8 cellular contexts compared by ENCODE assay signal in the genomic region with DNA sequence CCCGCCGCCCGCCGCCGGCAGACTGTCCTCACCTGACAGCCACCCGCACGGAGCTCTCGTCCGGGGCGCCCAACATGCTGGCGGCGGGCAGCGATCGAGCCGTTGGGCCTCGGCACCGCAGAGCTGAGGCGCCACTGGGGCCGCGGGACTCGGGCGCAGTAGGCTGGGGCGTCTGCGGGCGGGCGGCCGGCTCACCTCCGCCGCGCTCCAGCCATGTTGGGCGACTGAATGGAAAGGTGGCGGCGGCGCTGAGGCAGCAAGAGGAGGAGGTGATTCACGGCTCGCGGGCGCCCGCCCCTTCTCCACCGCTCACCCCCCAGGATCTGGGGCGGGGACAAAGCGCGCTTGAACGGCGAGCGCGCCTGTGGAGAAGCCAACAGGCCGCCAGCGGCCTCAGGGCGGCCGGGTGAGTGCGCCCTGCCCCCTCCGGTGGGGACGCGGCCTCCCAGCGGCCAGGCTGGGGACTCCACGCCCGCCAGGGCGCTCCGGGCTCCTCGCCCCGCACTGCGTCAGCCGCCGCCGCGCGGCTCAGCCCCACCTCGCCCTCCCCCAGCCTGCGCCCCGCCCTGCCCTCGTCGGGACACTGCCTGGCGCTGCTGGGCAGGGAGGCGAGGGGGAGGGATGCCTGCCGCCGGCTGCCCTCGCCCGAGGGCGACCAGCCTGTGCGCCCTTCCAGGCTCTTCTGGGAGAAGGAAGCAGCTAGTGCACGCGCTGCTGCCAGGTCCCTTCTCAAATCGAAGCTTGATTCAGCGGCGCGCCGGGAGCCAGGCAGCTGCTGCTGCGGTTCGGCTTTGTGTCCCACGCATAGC. TPM values are rescaled to one million over a fixed set of nuclear protein-coding genes. Genes with fewer than 3 reads are reported as not detected.
DNase-seq lines count a peak whose midpoint lies in the region; ATAC-seq and TF ChIP-seq lines count a peak whose summit lies in the region.

A gene with protein sequence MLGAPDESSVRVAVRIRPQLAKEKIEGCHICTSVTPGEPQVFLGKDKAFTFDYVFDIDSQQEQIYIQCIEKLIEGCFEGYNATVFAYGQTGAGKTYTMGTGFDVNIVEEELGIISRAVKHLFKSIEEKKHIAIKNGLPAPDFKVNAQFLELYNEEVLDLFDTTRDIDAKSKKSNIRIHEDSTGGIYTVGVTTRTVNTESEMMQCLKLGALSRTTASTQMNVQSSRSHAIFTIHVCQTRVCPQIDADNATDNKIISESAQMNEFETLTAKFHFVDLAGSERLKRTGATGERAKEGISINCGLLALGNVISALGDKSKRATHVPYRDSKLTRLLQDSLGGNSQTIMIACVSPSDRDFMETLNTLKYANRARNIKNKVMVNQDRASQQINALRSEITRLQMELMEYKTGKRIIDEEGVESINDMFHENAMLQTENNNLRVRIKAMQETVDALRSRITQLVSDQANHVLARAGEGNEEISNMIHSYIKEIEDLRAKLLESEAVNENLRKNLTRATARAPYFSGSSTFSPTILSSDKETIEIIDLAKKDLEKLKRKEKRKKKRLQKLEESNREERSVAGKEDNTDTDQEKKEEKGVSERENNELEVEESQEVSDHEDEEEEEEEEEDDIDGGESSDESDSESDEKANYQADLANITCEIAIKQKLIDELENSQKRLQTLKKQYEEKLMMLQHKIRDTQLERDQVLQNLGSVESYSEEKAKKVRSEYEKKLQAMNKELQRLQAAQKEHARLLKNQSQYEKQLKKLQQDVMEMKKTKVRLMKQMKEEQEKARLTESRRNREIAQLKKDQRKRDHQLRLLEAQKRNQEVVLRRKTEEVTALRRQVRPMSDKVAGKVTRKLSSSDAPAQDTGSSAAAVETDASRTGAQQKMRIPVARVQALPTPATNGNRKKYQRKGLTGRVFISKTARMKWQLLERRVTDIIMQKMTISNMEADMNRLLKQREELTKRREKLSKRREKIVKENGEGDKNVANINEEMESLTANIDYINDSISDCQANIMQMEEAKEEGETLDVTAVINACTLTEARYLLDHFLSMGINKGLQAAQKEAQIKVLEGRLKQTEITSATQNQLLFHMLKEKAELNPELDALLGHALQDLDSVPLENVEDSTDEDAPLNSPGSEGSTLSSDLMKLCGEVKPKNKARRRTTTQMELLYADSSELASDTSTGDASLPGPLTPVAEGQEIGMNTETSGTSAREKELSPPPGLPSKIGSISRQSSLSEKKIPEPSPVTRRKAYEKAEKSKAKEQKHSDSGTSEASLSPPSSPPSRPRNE (N-terminal part only) (minus strand): TSS at position 226 of the 809 bp plus-strand sequence. CDS start 150 bp downstream, at position 76.

- peak within 1 kb of the TSS; percentile 81 for H3K4me3 ChIP-seq in PC-3 (ENCODE audit: low read length)

- POLR2A ChIA-PET in PC-3 (lab: Charles Lee; ENCODE audit: unreplicated experiment): interaction anchor here (0.6 to 0.7 kb wide), 2 partner anchors 29 to 62 kb away, joined by 3 read pairs; no protein-coding TSS in a partner anchor

- intact Hi-C loops in PC-3 (cut with micrococcal nuclease): loop anchor here (1.0 to 5.0 kb wide), 5 partner anchors 50 to 249 kb away; no protein-coding TSS in a partner anchor

- peaks cover 15% of the 10 kb centered on the region; the same call in 1 of the 2 replicates for H4K20me1 ChIP-seq in PC-3 (ENCODE audit: low read length)

- peaks cover 45% of the 10 kb centered on the region for H3K79me2 ChIP-seq in PC-3 (ENCODE audit: low read length)

- no peaks in the 10 kb centered on the region for H3K9me3 Mint-ChIP-seq in naive B cell
- no peaks in the 10 kb centered on the region for H3K9me3 Mint-ChIP-seq in stimulated activated memory B cell treated with anti-CD40 and anti-IgM and Interleukin-4, amounts not matched to agents 10 μg/mL and 1 μg/mL and 100 μg/mL, for 72 hours

- H3K4me1 Mint-ChIP-seq in naive B cell: peaks cover 11 to 13% (median 11%) of the 10 kb centered on the region in 3 donors
- peaks cover 13% of the 10 kb centered on the region for H3K4me1 Mint-ChIP-seq in stimulated activated memory B cell treated with anti-CD40 and anti-IgM and Interleukin-4, amounts not matched to agents 10 μg/mL and 1 μg/mL and 100 μg/mL, for 72 hours

- peaks cover 22% of the 10 kb centered on the region for H3K4me1 ChIP-seq in PC-3 (ENCODE audit: insufficient read depth, low read length)

- ATAC-seq in GM21526 (IDR thresholded peaks at IDR 0.05; ENCODE audit: low FRiP score, unreplicated experiment): peak; percentile 96
- ATAC-seq in PC-3: peak; percentile 90
- ATAC-seq in naive B cell (ENCODE audit: low read depth in 2 of 2): peak; percentile 86 to 90
- ATAC-seq in stimulated activated memory B cell treated with anti-CD40 and anti-IgM and Interleukin-4, amounts not matched to agents 10 μg/mL and 1 μg/mL and 100 μg/mL, for 72 hours: peak; percentile 98

- H3K27me3 Mint-ChIP-seq in naive B cell: peaks cover 43 to 61% (median 45%) of the 10 kb centered on the region in 3 donors
- peaks cover 18% of the 10 kb centered on the region for H3K27me3 Mint-ChIP-seq in stimulated activated memory B cell treated with anti-CD40 and anti-IgM and Interleukin-4, amounts not matched to agents 10 μg/mL and 1 μg/mL and 100 μg/mL, for 72 hours

- peak within 1 kb of the TSS; percentile 78 for H3K9ac ChIP-seq in PC-3 (ENCODE audit: low read length)

- BruUV-seq in PC-3 (replicated peaks; lab: Mats Ljungman, UMichigan): no TSS peak

- peaks cover 0 to 4% of the 10 kb centered on the region in 2 donors for H3K36me3 Mint-ChIP-seq in naive B cell
- H3K36me3 Mint-ChIP-seq in stimulated activated memory B cell treated with anti-CD40 and anti-IgM and Interleukin-4, amounts not matched to agents 10 μg/mL and 1 μg/mL and 100 μg/mL, for 72 hours: no peaks in the 10 kb centered on the region

- CTCF ChIA-PET in PC-3 (lab: Charles Lee): interaction anchor here (0.5 to 1.2 kb wide), 3 partner anchors 40 to 318 kb away, joined by 3 to 6 read pairs (median 4); no protein-coding TSS in a partner anchor

- H3K27me3 ChIP-seq in PC-3 (ENCODE audit: low read length): no peaks in the 10 kb centered on the region

- DNase-seq in DMS114 treated with DMSO at 0.1 percent for 48 hours (lab: John Stamatoyannopoulos, UW; ENCODE audit: unreplicated experiment) (peak; percentile 40), HuH-7 (ENCODE audit: low spot score) (peak; percentile 84), PC-3 (peak; percentile 97), activated T-helper 1 cell treated with Interleukin-2 at 50 U/mL for 16 hours (ENCODE audit: low read depth) (peak; percentile 82), fibroblast of gingiva (ENCODE audit: low read depth) (peak; percentile 94), naive B cell (peak; percentile 37)

- peak within 1 kb of the TSS; percentile 95 for H2AFZ ChIP-seq in PC-3 (ENCODE audit: low read length)

- H3K27ac ChIP-seq in PC-3 (ENCODE audit: low read length): peak within 1 kb of the TSS; percentile 61

- H3K36me3 ChIP-seq in PC-3 (ENCODE audit: low read depth, low read length): no peaks in the 10 kb centered on the region

- H3F3A ChIP-seq in PC-3 (ENCODE audit: low read length, unreplicated experiment): no peaks in the 10 kb centered on the region

- H3K27ac Mint-ChIP-seq in naive B cell: peak within 1 kb of the TSS in 5 of 6 donors; percentile 38 to 90 (median 53)
- peak within 1 kb of the TSS; percentile 78 for H3K27ac Mint-ChIP-seq in stimulated activated memory B cell treated with anti-CD40 and anti-IgM and Interleukin-4, amounts not matched to agents 10 μg/mL and 1 μg/mL and 100 μg/mL, for 72 hours

- H3K4me3 Mint-ChIP-seq in naive B cell: peak within 1 kb of the TSS; percentile 75 to 93 (median 82)
- H3K4me3 Mint-ChIP-seq in stimulated activated memory B cell treated with anti-CD40 and anti-IgM and Interleukin-4, amounts not matched to agents 10 μg/mL and 1 μg/mL and 100 μg/mL, for 72 hours: peak within 1 kb of the TSS; percentile 89

- H3K9me2 ChIP-seq in PC-3 (replicated peaks; ENCODE audit: low read length): no peaks in the 10 kb centered on the region

- no peak for TF ChIP-seq CTCF in PC-3 (conservative IDR thresholded peaks at IDR 0.05; ENCODE audit: low read depth, low read length)

- H3K9me3 ChIP-seq in PC-3 (ENCODE audit: low read length): no peaks in the 10 kb centered on the region

- peak within 1 kb of the TSS; percentile 98 for H3K4me2 ChIP-seq in PC-3 (ENCODE audit: low read length)

RNA-seq across cellular contexts. Expression of the gene that starts here (rescaled TPM):
- total RNA-seq in PC-3 (2014; rRNA removed): 21.7 and 25.1 TPM in 2 replicates
- polyA plus RNA-seq in naive B cell (ENCODE audit: low read depth in 6 of 6): not detected

Comparison
In these comparisons a context has a peak if more than half of its experiments do, and no peak if none do; other contexts are left out.
1. Peak in every context shown above with its lines: DNase-seq, ATAC-seq, H3K4me3 ChIP-seq and H3K27ac ChIP-seq.
2. Peak in DNase-seq and ATAC-seq in naive B cell; RNA of the gene not detected or under 1 TPM.
3. DNase-seq: peak in every context shown above with its lines; median percentile 97 in PC-3; 94 in fibroblast of gingiva; 84 in HuH-7; 82 in activated T-helper 1 cell treated with Interleukin-2 at 50 U/mL for 16 hours; 40 in DMS114 treated with DMSO at 0.1 percent for 48 hours; 37 in naive B cell.